ENCODE assay signal across 9 cellular contexts in genomic region chr19:4327877-4328242, GRCh38. TPM values are rescaled to one million over a fixed set of nuclear protein-coding genes. Genes with fewer than 3 reads are reported as not detected.
DNase-seq lines count a peak whose midpoint lies in the region; ATAC-seq, FAIRE-seq and TF ChIP-seq lines count a peak whose summit lies in the region.
"Had no signal": no experiment of that assay in that cellular context is flagged by ENCODE, and none has a peak within 500 bp of the region (broad histone marks: within the 10 kb centered on the region; RNA-seq: fewer than 3 reads in every experiment).

No MANE protein-coding gene starts in this region.

- DNase-seq in T-helper 1 cell (no peak), activated B cell treated with CpG ODN at 0.5 μM for 24 hours (no peak), NCI-H2081 treated with DMSO at 0.1 percent for 48 hours (lab: John Stamatoyannopoulos, UW) (no peak), H54 (ENCODE audit: insufficient read length, low spot score) (no peak), iPS-NIHi7 (ENCODE audit: extremely low spot score) (no peak)
- no peak for DNase-seq in stimulated activated naive CD8-positive, alpha-beta T cell treated with anti-CD3 and anti-CD28 coated beads, Interleukin-15, amount 100 ng/mL, for 72 hours

- POLR2A ChIA-PET in activated B cell treated with CpG ODN at 0.5 μM for 24 hours (lab: Charles Lee): interaction anchor here (0.8 to 1.4 kb wide), 4 partner anchors 16 to 144 kb away, joined by 3 to 17 read pairs (median 4); partner anchors contain the start of genes EBI3, MPND and YJU2

- CTCF ChIA-PET in activated B cell treated with CpG ODN at 0.5 μM for 24 hours (lab: Charles Lee): interaction anchor here (0.9 kb wide), 1 partner anchor 61 kb away, joined by 3 read pairs; no protein-coding TSS in a partner anchor

- FAIRE-seq in H54 (lab: Jason Lieb, UNC): no peak
- FAIRE-seq: A204.1 had no signal

- ATAC-seq in activated B cell treated with CpG ODN at 0.5 μM for 24 hours (ENCODE audit: low read depth): peak; percentile 2
- peak; percentile 25 for ATAC-seq in stimulated activated naive CD8-positive, alpha-beta T cell treated with anti-CD3 and anti-CD28 coated beads, Interleukin-15, amount 100 ng/mL, for 72 hours

- H3K4me3 ChIP-seq in iPS-18c (ENCODE audit: insufficient read depth, low read depth, low read length): peak overlapping the region; percentile 59

- H3K9me3 Mint-ChIP-seq in T-helper 1 cell treated with Interleukin-12 subunit alpha and Interleukin-12 subunit beta and Interleukin-4 antibody, amounts not matched to agents 30 μg/mL and 1 μg/mL, for 36 hours: no peaks in the 10 kb centered on the region
- no peaks in the 10 kb centered on the region for H3K9me3 Mint-ChIP-seq in activated B cell treated with CpG ODN at 0.5 μM for 24 hours
- no peaks in the 10 kb centered on the region for H3K9me3 Mint-ChIP-seq in stimulated activated naive CD8-positive, alpha-beta T cell treated with anti-CD3 and anti-CD28 coated beads, Interleukin-15, amount 100 ng/mL, for 72 hours

- H3K9me3 ChIP-seq in iPS-18c (ENCODE audit: control insufficient read depth, insufficient read depth, low read length): peaks cover 2% of the 10 kb centered on the region

- intact Hi-C loops in activated B cell treated with CpG ODN at 0.5 μM for 24 hours (cut with micrococcal nuclease): loop anchor here (1.0 kb wide), 1 partner anchor 14 kb away; no protein-coding TSS in a partner anchor

- peaks cover 4% of the 10 kb centered on the region for H3K27me3 Mint-ChIP-seq in T-helper 1 cell treated with Interleukin-12 subunit alpha and Interleukin-12 subunit beta and Interleukin-4 antibody, amounts not matched to agents 30 μg/mL and 1 μg/mL, for 36 hours (ENCODE audit: low read depth)
- no peaks in the 10 kb centered on the region for H3K27me3 Mint-ChIP-seq in activated B cell treated with CpG ODN at 0.5 μM for 24 hours
- H3K27me3 Mint-ChIP-seq in stimulated activated naive CD8-positive, alpha-beta T cell treated with anti-CD3 and anti-CD28 coated beads, Interleukin-15, amount 100 ng/mL, for 72 hours: peaks cover 7% of the 10 kb centered on the region

- H3K4me1 Mint-ChIP-seq in T-helper 1 cell treated with Interleukin-12 subunit alpha and Interleukin-12 subunit beta and Interleukin-4 antibody, amounts not matched to agents 30 μg/mL and 1 μg/mL, for 36 hours (ENCODE audit: low read depth): peaks cover 14% of the 10 kb centered on the region
- H3K4me1 Mint-ChIP-seq in activated B cell treated with CpG ODN at 0.5 μM for 24 hours: peaks cover 26% of the 10 kb centered on the region
- H3K4me1 Mint-ChIP-seq in stimulated activated naive CD8-positive, alpha-beta T cell treated with anti-CD3 and anti-CD28 coated beads, Interleukin-15, amount 100 ng/mL, for 72 hours: peaks cover 47% of the 10 kb centered on the region

- TF ChIP-seq CTCF in activated B cell treated with CpG ODN at 0.5 μM for 24 hours (IDR thresholded peaks at IDR 0.05): no peak

- H3K36me3 Mint-ChIP-seq in T-helper 1 cell treated with Interleukin-12 subunit alpha and Interleukin-12 subunit beta and Interleukin-4 antibody, amounts not matched to agents 30 μg/mL and 1 μg/mL, for 36 hours (ENCODE audit: low read depth): peaks cover 2% of the 10 kb centered on the region
- H3K36me3 Mint-ChIP-seq in activated B cell treated with CpG ODN at 0.5 μM for 24 hours (ENCODE audit: low read depth): no peaks in the 10 kb centered on the region

- peak overlapping the region; percentile 79 for H3K4me3 Mint-ChIP-seq in T-helper 1 cell treated with Interleukin-12 subunit alpha and Interleukin-12 subunit beta and Interleukin-4 antibody, amounts not matched to agents 30 μg/mL and 1 μg/mL, for 36 hours
- peak overlapping the region; percentile 56 for H3K4me3 Mint-ChIP-seq in activated B cell treated with CpG ODN at 0.5 μM for 24 hours
- H3K4me3 Mint-ChIP-seq in stimulated activated naive CD8-positive, alpha-beta T cell treated with anti-CD3 and anti-CD28 coated beads, Interleukin-15, amount 100 ng/mL, for 72 hours: peak overlapping the region; percentile 79 to 87

- TF ChIP-seq POLR2A in H54 (IDR thresholded peaks at IDR 0.05; ENCODE audit: low read depth, low read length): no peak

- H3K27ac Mint-ChIP-seq in T-helper 1 cell treated with Interleukin-12 subunit alpha and Interleukin-12 subunit beta and Interleukin-4 antibody, amounts not matched to agents 30 μg/mL and 1 μg/mL, for 36 hours: peak overlapping the region; percentile 70
- no peak overlapping the region for H3K27ac Mint-ChIP-seq in activated B cell treated with CpG ODN at 0.5 μM for 24 hours
- peak overlapping the region in 1 of 2 donors; percentile 66 for H3K27ac Mint-ChIP-seq in stimulated activated naive CD8-positive, alpha-beta T cell treated with anti-CD3 and anti-CD28 coated beads, Interleukin-15, amount 100 ng/mL, for 72 hours

RNA-seq across cellular contexts. Expression of gene STAP2, which starts 10.8 kb away (rescaled TPM):
- 1.1 and 1.3 TPM in 2 replicates for total RNA-seq in activated B cell treated with CpG ODN at 0.5 μM for 24 hours

RNA-seq across cellular contexts. Expression of gene MPND, which starts 15.5 kb away (rescaled TPM):
- total RNA-seq in activated B cell treated with CpG ODN at 0.5 μM for 24 hours: 25.2 and 29.8 TPM in 2 replicates

RNA-seq across cellular contexts. Expression of gene FSD1, which starts 23.5 kb away (rescaled TPM):
- total RNA-seq in activated B cell treated with CpG ODN at 0.5 μM for 24 hours: 1.4 and 2.6 TPM in 2 replicates

RNA-seq across cellular contexts. Expression of gene TMIGD2, which starts 25.7 kb away (rescaled TPM):
- total RNA-seq in activated B cell treated with CpG ODN at 0.5 μM for 24 hours: not detected in 2 replicates

RNA-seq across cellular contexts. Expression of gene SHD, which starts 48.8 kb away (rescaled TPM):
- total RNA-seq in activated B cell treated with CpG ODN at 0.5 μM for 24 hours: not detected in 2 replicates
